In the genomic region with DNA sequence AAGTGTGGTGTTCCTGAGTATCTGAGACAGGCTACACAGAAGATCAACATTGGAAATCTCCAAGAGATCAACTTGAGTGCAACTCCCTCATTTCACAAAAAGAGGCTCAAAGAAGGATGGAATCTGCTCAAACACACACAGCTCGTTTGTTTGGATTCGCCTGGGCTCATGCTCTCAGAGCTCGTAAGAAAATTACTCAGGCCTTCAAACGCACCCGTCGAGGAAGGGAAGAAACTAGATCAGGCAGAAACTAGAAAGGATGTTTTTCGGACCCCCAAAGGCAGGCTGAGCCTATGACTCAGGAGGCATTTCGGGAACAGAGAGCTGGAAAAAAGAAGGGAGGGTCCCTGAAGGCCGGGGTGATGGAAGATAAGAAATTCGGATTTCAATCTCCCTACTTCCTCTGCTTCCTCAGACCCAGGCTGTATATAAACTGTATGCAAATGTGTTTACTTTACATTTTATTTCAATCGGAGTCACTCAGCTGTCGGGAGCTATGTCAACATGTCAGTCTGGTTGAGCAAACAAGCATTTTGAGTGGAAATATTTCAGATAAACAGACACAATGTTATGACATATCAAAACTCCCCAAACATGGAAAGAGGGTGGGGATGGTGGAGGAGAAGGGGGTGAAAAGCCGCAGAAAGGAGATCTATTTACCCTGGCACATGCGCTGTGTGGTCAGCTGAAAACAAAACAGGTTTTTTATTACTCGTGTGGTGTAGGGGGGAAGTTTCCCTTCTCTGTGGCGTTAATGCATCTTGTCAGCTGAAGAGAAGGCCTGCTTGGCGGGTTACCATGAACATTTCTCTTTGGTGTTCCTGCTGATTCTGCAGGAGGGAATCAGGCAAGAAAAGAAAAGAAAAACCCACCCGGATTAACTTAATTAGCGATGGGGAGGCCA, we compare ENCODE assay signal across 11 cellular contexts.
A peak's percentile ranks its signal among the peaks of the same experiment; 100 is the strongest.
DNase-seq lines count a peak whose midpoint lies in the region; ATAC-seq and TF ChIP-seq lines count a peak whose summit lies in the region.
"Had no signal": no experiment of that assay in that cellular context is flagged by ENCODE, and none has a peak within 500 bp of the region (broad histone marks: within the 10 kb centered on the region; RNA-seq: fewer than 3 reads in every experiment).

No MANE protein-coding gene starts in this region.

- H3K79me1 ChIP-seq in IMR-90 (ENCODE audit: low read depth in 1 of 2, low read length in 2 of 2) = no peaks in the 10 kb centered on the region

- peak overlapping the region; percentile 70 for H3K23ac ChIP-seq in IMR-90 (ENCODE audit: low read depth, low read length)

- peak overlapping the region; percentile 56 for H3K9ac ChIP-seq in IMR-90 (ENCODE audit: low read depth, low read length)
- no peak overlapping the region for H3K9ac ChIP-seq in skeletal muscle satellite cell (ENCODE audit: low read depth, low read length)

- H3K56ac ChIP-seq in IMR-90 (ENCODE audit: extremely low read depth, insufficient read depth, low read length) = peak overlapping the region; percentile 83

- no peak overlapping the region for H2AK5ac ChIP-seq in IMR-90 (ENCODE audit: low read depth, low read length)

- BruUV-seq in IMR-90 (replicated peaks; lab: Mats Ljungman, UMichigan) = no TSS peak
- no TSS peak for BruUV-seq in PC-9 (replicated peaks; lab: Mats Ljungman, UMichigan)

- H3K27me3 ChIP-seq in IMR-90 (ENCODE audit: control insufficient read depth, insufficient read depth, low read length) (no peaks in the 10 kb centered on the region), PC-9 (ENCODE audit: insufficient read depth, low read depth) (peaks cover 49% of the 10 kb centered on the region), skeletal muscle satellite cell (ENCODE audit: control insufficient read depth, insufficient read depth, low read length) (no peaks in the 10 kb centered on the region)

- TF ChIP-seq POLR2A in IMR-90 (IDR thresholded peaks at IDR 0.05; ENCODE audit: low read depth, low read length) = no peak

- in situ Hi-C loops in IMR-90 (cut with MboI; ENCODE audit: low sequenced_read_pairs) = no loop called here

- peak overlapping the region; percentile 66 for H2AK9ac ChIP-seq in IMR-90 (replicated peaks; ENCODE audit: low read depth, low read length, poor library complexity)

- peak overlapping the region; percentile 93 for H2BK120ac ChIP-seq in IMR-90 (ENCODE audit: low read depth, low read length)

- H3K36me3 ChIP-seq in IMR-90 (ENCODE audit: control insufficient read depth, insufficient read depth, low read length) (no peaks in the 10 kb centered on the region), PC-9 (ENCODE audit: low read depth) (no peaks in the 10 kb centered on the region), skeletal muscle satellite cell (ENCODE audit: insufficient read depth, low read length) (no peaks in the 10 kb centered on the region)

- peak overlapping the region; percentile 70 for H3K18ac ChIP-seq in IMR-90 (ENCODE audit: low read depth, low read length)

- H3K4me3 ChIP-seq in IMR-90 (ENCODE audit: insufficient read depth, low read depth, low read length) = peak overlapping the region; percentile 7; the same call in 1 of the 2 replicates
- H3K4me3 ChIP-seq in PC-9 = peak overlapping the region; percentile 25
- peak overlapping the region; percentile 48 for H3K4me3 ChIP-seq in skeletal muscle satellite cell (ENCODE audit: low read length)

- peak overlapping the region; percentile 20; the same call in 2 of the 3 replicates for H2BK15ac ChIP-seq in IMR-90 (ENCODE audit: low read depth, low read length)

- DNase-seq in IMR-90 (peak; percentile 74), PC-9 (peak in 1 of 2 experiments; percentile 46), iPS-NIHi7 (ENCODE audit: extremely low spot score) (peak; percentile 35), NCI-H2227 treated with DMSO at 0.1 percent for 48 hours (lab: John Stamatoyannopoulos, UW) (no peak)
- DNase-seq: activated CD4-positive, alpha-beta T cell treated with anti-CD3 and anti-CD28 coated beads for 48 hours; left cardiac atrium; NCI-H146 had no signal

- H3K27ac ChIP-seq in IMR-90 (ENCODE audit: insufficient read depth, low read length) (peak overlapping the region; percentile 88), PC-9 (0 out of 2 replicates have a peak overlapping the region, but pooled peaks have one; percentile 17)

- POLR2A ChIA-PET in IMR-90 (lab: Charles Lee; ENCODE audit: unreplicated experiment) (interaction anchor here (0.6 to 1.1 kb wide), 3 partner anchors 126 to 357 kb away, joined by 4 to 5 read pairs (median 5); a partner anchor contains a TSS), PC-9 (lab: Charles Lee; ENCODE audit: unreplicated experiment) (no interaction called here)

- no peak for TF ChIP-seq CTCF in IMR-90 (conservative IDR thresholded peaks at IDR 0.05; ENCODE audit: low read depth, low read length)
- TF ChIP-seq CTCF in PC-9 (conservative IDR thresholded peaks at IDR 0.05) = no peak

- dilution Hi-C loops in IMR-90 (cut with HindIII; ENCODE audit: low sequenced_read_pairs, unreplicated experiment) = no loop called here

- H3K4me1 ChIP-seq in IMR-90 (ENCODE audit: control insufficient read depth, insufficient read depth, low read length) (peaks cover 4% of the 10 kb centered on the region; the same call in 1 of the 2 replicates), PC-9 (replicated peaks; ENCODE audit: insufficient read depth) (0 out of 2 replicates have a peak, but pooled peaks cover 8% of the 10 kb centered on the region), skeletal muscle satellite cell (ENCODE audit: control insufficient read depth, insufficient read depth, low read length) (peaks cover 8% of the 10 kb centered on the region)

- H3F3A ChIP-seq in PC-9 (ENCODE audit: insufficient read depth, low read depth) = no peaks in the 10 kb centered on the region; the same call in 1 of the 2 replicates

- H2BK5ac ChIP-seq in IMR-90 (ENCODE audit: low read depth, low read length, poor library complexity, severe bottlenecking) = peak overlapping the region; percentile 85

- H3K9me3 ChIP-seq in IMR-90 (ENCODE audit: control insufficient read depth, insufficient read depth, low read length) (no peaks in the 10 kb centered on the region), PC-9 (ENCODE audit: insufficient read depth, low read depth) (no peaks in the 10 kb centered on the region), skeletal muscle satellite cell (replicated peaks; ENCODE audit: low read length) (no peaks in the 10 kb centered on the region)

- WGBS in IMR-90 (ENCODE audit: extremely low coverage in 2 of 2, insufficient read length in 1 of 2), 2 experiments = 0% methylated on average over 7 of the region's 19 CpGs; no CpG with 5 or more reads in 1 of the 2 experiments

- intact Hi-C loops in IMR-90 (cut with micrococcal nuclease) = loop anchor here (2.0 to 10.0 kb wide), 3 partner anchors 50 to 322 kb away; a partner anchor contains a TSS
- intact Hi-C loops in PC-9 (cut with micrococcal nuclease; ENCODE audit: unreplicated experiment) = no loop called here

- H3K9me1 ChIP-seq in IMR-90 (ENCODE audit: insufficient read depth, low read length) = 0 out of 2 replicates have a peak, but pooled peaks cover 4% of the 10 kb centered on the region

- ATAC-seq in IMR-90 (ENCODE audit: low read depth) (peak; percentile 89), GM18517 (IDR thresholded peaks at IDR 0.05; ENCODE audit: unreplicated experiment) (no peak), HG02678 (IDR thresholded peaks at IDR 0.05; ENCODE audit: unreplicated experiment) (no peak), HG02642 (IDR thresholded peaks at IDR 0.05; ENCODE audit: poor library complexity, unreplicated experiment) (no peak)

- H3K4me2 ChIP-seq in IMR-90 (ENCODE audit: low read depth, low read length) (peak overlapping the region; percentile 78), PC-9 (peak overlapping the region; percentile 63), skeletal muscle satellite cell (ENCODE audit: low read length) (peak overlapping the region; percentile 77)

- no peak for TF ChIP-seq RAD21 in IMR-90 (IDR thresholded peaks at IDR 0.05; ENCODE audit: low read length)

- CTCF ChIA-PET in IMR-90 (lab: Yijun Ruan, JAX) = interaction anchor here (1.2 kb wide), 1 partner anchor 128 kb away, joined by 5 read pairs; a partner anchor contains a TSS
- CTCF ChIA-PET in PC-9 (lab: Charles Lee) = no interaction called here

- H4K20me1 ChIP-seq in IMR-90 (ENCODE audit: insufficient read depth, low read length) (no peaks in the 10 kb centered on the region), PC-9 (ENCODE audit: insufficient read depth) (no peaks in the 10 kb centered on the region)

- H2BK20ac ChIP-seq in IMR-90 (ENCODE audit: low read depth, low read length) = peak overlapping the region; percentile 83

- peak overlapping the region; percentile 82 for H4K91ac ChIP-seq in IMR-90 (ENCODE audit: insufficient read depth, low read depth, low read length)

- peak overlapping the region; percentile 25 to 86 for H4K8ac ChIP-seq in IMR-90 (ENCODE audit: low read depth in 2 of 2, low read length in 2 of 2)

- H3K79me2 ChIP-seq in PC-9 (ENCODE audit: low read depth) = no peaks in the 10 kb centered on the region

- peak overlapping the region; percentile 82 for H3K4ac ChIP-seq in IMR-90 (ENCODE audit: low read depth, low read length)

- H2AFZ ChIP-seq in IMR-90 (replicated peaks; ENCODE audit: low read length, poor library complexity) (peak overlapping the region; percentile 89), PC-9 (peak overlapping the region; percentile 64)

- peak overlapping the region; percentile 51 for H4K5ac ChIP-seq in IMR-90 (ENCODE audit: low read depth, low read length)

- peak overlapping the region; percentile 35 for H3K14ac ChIP-seq in IMR-90 (replicated peaks; ENCODE audit: low read depth, low read length)

- H3K9me2 ChIP-seq in PC-9 (ENCODE audit: insufficient read depth) = no peaks in the 10 kb centered on the region

TF ChIP-seq in IMR-90, 13 proteins besides CTCF, POLR2A, EP300 and RAD21 (continues in another document):
- TF ChIP-seq, protein P1, sequence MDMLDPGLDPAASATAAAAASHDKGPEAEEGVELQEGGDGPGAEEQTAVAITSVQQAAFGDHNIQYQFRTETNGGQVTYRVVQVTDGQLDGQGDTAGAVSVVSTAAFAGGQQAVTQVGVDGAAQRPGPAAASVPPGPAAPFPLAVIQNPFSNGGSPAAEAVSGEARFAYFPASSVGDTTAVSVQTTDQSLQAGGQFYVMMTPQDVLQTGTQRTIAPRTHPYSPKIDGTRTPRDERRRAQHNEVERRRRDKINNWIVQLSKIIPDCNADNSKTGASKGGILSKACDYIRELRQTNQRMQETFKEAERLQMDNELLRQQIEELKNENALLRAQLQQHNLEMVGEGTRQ (IDR thresholded peaks at IDR 0.05; ENCODE audit: low read depth, low read length) = no peak
- TF ChIP-seq MAFK (IDR thresholded peaks at IDR 0.05; ENCODE audit: low read depth, low read length) (no peak), BHLHE40 (IDR thresholded peaks at IDR 0.05; ENCODE audit: low read depth, low read length) (peak; percentile 37; the same call in 1 of the 2 replicates)
